Comparison of ENCODE assay signal across 8 cellular contexts in genomic region chr6:144063744-144064401, GRCh38. TPM values are rescaled to one million over a fixed set of nuclear protein-coding genes. Genes with fewer than 3 reads are reported as not detected.
DNase-seq lines count a peak whose midpoint lies in the region; ATAC-seq and TF ChIP-seq lines count a peak whose summit lies in the region.

No MANE protein-coding gene starts in this region.

- H3K4me1 ChIP-seq in DND-41 (ENCODE audit: insufficient read depth, low read length) = peaks cover 16% of the 10 kb centered on the region
- peaks cover 11% of the 10 kb centered on the region for H3K4me1 ChIP-seq in HUES6 (ENCODE audit: control insufficient read depth, insufficient read depth, low read length)
- H3K4me1 ChIP-seq in osteoblast (ENCODE audit: insufficient read depth, low read length) = peaks cover 4% of the 10 kb centered on the region
- H3K4me1 ChIP-seq in tibial artery = peaks cover 0 to 20% (median 10%) of the 10 kb centered on the region in 4 donors

- intact Hi-C loops in activated T-helper 2 cell treated with anti-CD3 and anti-CD28 coated beads, Interferon-gamma antibody, Interleukin-2, Interleukin-4, amounts not matched to agents 10 μg/mL and 5 μg/mL and 100 μg/mL, durations not matched to agents 14 hours and 24 hours and 36 hours (cut with micrococcal nuclease) = loop anchor here (1.0 to 10.0 kb wide), 6 partner anchors 9 to 329 kb away; partner anchors contain the start of genes SF3B5 and STX11
- intact Hi-C loops in tibial artery (cut with DNase I; ENCODE audit: low total_unique reads) = no loop called here

- no peak overlapping the region for H3K27ac ChIP-seq in DND-41 (ENCODE audit: low read length)
- H3K27ac ChIP-seq in HUES6 (ENCODE audit: low read depth, low read length) = no peak overlapping the region
- H3K27ac ChIP-seq in osteoblast (ENCODE audit: low read depth, low read length) = no peak overlapping the region
- peak overlapping the region; percentile 36 to 38 for H3K27ac ChIP-seq in tibial artery

- H2AFZ ChIP-seq in DND-41 (ENCODE audit: low read depth, low read length) (peak overlapping the region; percentile 7; the same call in 1 of the 2 replicates), osteoblast (ENCODE audit: low read length) (peak overlapping the region; percentile 68)

- H3K27me3 ChIP-seq in DND-41 (ENCODE audit: insufficient read depth, low read length, poor library complexity) (peaks cover 27% of the 10 kb centered on the region), HUES6 (ENCODE audit: control insufficient read depth, insufficient read depth, low read length) (peaks cover 87% of the 10 kb centered on the region), osteoblast (ENCODE audit: insufficient read depth, low read length) (peaks cover 81% of the 10 kb centered on the region), tibial artery (peaks cover 0 to 3% of the 10 kb centered on the region in 2 donors)

- H3K36me3 ChIP-seq in DND-41 (ENCODE audit: insufficient read depth, low read length) = no peaks in the 10 kb centered on the region
- no peaks in the 10 kb centered on the region for H3K36me3 ChIP-seq in HUES6 (ENCODE audit: control insufficient read depth, insufficient read depth, low read length)
- H3K36me3 ChIP-seq in osteoblast (ENCODE audit: insufficient read depth, low read length) = no peaks in the 10 kb centered on the region
- no peaks in the 10 kb centered on the region for H3K36me3 ChIP-seq in tibial artery

- TF ChIP-seq CTCF in DND-41 (IDR thresholded peaks at IDR 0.05; ENCODE audit: borderline replicate concordance, extremely low read depth, low read length, poor library complexity, severe bottlenecking) = no peak
- TF ChIP-seq CTCF in osteoblast (IDR thresholded peaks at IDR 0.05; ENCODE audit: extremely low read depth, low read depth, low read length) = no peak
- TF ChIP-seq CTCF in tibial artery (IDR thresholded peaks at IDR 0.05) = peak in 1 of 2 experiments; percentile 8

- peak overlapping the region; percentile 89 for H3K27ac Mint-ChIP-seq in activated T-helper 2 cell treated with anti-CD3 and anti-CD28 coated beads, Interferon-gamma antibody, Interleukin-2, Interleukin-4, amounts not matched to agents 10 μg/mL and 5 μg/mL and 100 μg/mL, durations not matched to agents 14 hours and 24 hours and 36 hours

- no peaks in the 10 kb centered on the region for H3K27me3 Mint-ChIP-seq in activated T-helper 2 cell treated with anti-CD3 and anti-CD28 coated beads, Interferon-gamma antibody, Interleukin-2, Interleukin-4, amounts not matched to agents 10 μg/mL and 5 μg/mL and 100 μg/mL, durations not matched to agents 14 hours and 24 hours and 36 hours (ENCODE audit: low read depth)

- DNase-seq in DND-41 (peak; percentile 53), RPMI8226 (peak; percentile 86), globus pallidus (ENCODE audit: low spot score) (peak; percentile 57), osteoblast (ENCODE audit: insufficient read length, low spot score, missing footprints) (peak; percentile 93), tibial artery (peak; percentile 84 to 89)
- peak; percentile 89 for DNase-seq in activated T-helper 2 cell treated with anti-CD3 and anti-CD28 coated beads, Interferon-gamma antibody, Interleukin-2, Interleukin-4, amounts not matched to agents 10 μg/mL and 5 μg/mL and 100 μg/mL, durations not matched to agents 14 hours and 24 hours and 36 hours (ENCODE audit: low spot score)

- H3K4me2 ChIP-seq in DND-41 (ENCODE audit: insufficient read depth, low read length) (peak overlapping the region; percentile 63), osteoblast (ENCODE audit: insufficient read depth, low read length) (peak overlapping the region; percentile 88)

- H3K9ac ChIP-seq in DND-41 (ENCODE audit: low read depth, low read length) (peak overlapping the region; percentile 31; the same call in 1 of the 2 replicates), HUES6 (ENCODE audit: low read length) (no peak overlapping the region)

- peaks cover 43% of the 10 kb centered on the region for H3K4me1 Mint-ChIP-seq in activated T-helper 2 cell treated with anti-CD3 and anti-CD28 coated beads, Interferon-gamma antibody, Interleukin-2, Interleukin-4, amounts not matched to agents 10 μg/mL and 5 μg/mL and 100 μg/mL, durations not matched to agents 14 hours and 24 hours and 36 hours (ENCODE audit: low read depth)

- peak overlapping the region; percentile 87 for H3K4me3 Mint-ChIP-seq in activated T-helper 2 cell treated with anti-CD3 and anti-CD28 coated beads, Interferon-gamma antibody, Interleukin-2, Interleukin-4, amounts not matched to agents 10 μg/mL and 5 μg/mL and 100 μg/mL, durations not matched to agents 14 hours and 24 hours and 36 hours (ENCODE audit: low read depth)

- H3K9me3 Mint-ChIP-seq in activated T-helper 2 cell treated with anti-CD3 and anti-CD28 coated beads, Interferon-gamma antibody, Interleukin-2, Interleukin-4, amounts not matched to agents 10 μg/mL and 5 μg/mL and 100 μg/mL, durations not matched to agents 14 hours and 24 hours and 36 hours = no peaks in the 10 kb centered on the region

- H3K36me3 Mint-ChIP-seq in activated T-helper 2 cell treated with anti-CD3 and anti-CD28 coated beads, Interferon-gamma antibody, Interleukin-2, Interleukin-4, amounts not matched to agents 10 μg/mL and 5 μg/mL and 100 μg/mL, durations not matched to agents 14 hours and 24 hours and 36 hours (ENCODE audit: low read depth) = no peaks in the 10 kb centered on the region

- H3K4me3 ChIP-seq in DND-41 (ENCODE audit: low read depth in 1 of 2, low read length in 2 of 2) (peak overlapping the region in 1 of 2 experiments; percentile 58; a peak in 2 of 4 replicates), HUES6 (ENCODE audit: low read depth, low read length) (peak overlapping the region; percentile 80), osteoblast (ENCODE audit: insufficient read depth, low read length) (peak overlapping the region; percentile 73), tibial artery (peak overlapping the region; percentile 62 to 83)

- no peaks in the 10 kb centered on the region for H3K79me2 ChIP-seq in DND-41 (ENCODE audit: insufficient read depth, low read length)
- H3K79me2 ChIP-seq in osteoblast (ENCODE audit: insufficient read depth, low read length) = no peaks in the 10 kb centered on the region

- ATAC-seq in DND-41 (ENCODE audit: insufficient read depth, low read depth) (peak; percentile 87), GM21515 (IDR thresholded peaks at IDR 0.05; ENCODE audit: unreplicated experiment) (peak; percentile 82)

- H4K20me1 ChIP-seq in DND-41 (ENCODE audit: insufficient read depth, low read length) (no peaks in the 10 kb centered on the region), osteoblast (ENCODE audit: insufficient read depth, low read length) (no peaks in the 10 kb centered on the region)

- H3K9me3 ChIP-seq in DND-41 (ENCODE audit: insufficient read depth, low read length, severe bottlenecking) (no peaks in the 10 kb centered on the region), HUES6 (ENCODE audit: control insufficient read depth, insufficient read depth, low read depth, low read length) (no peaks in the 10 kb centered on the region; the same call in 1 of the 2 replicates), osteoblast (ENCODE audit: low read depth, low read length) (no peaks in the 10 kb centered on the region), tibial artery (no peaks in the 10 kb centered on the region)

RNA-seq across cellular contexts. Expression of gene SF3B5, which starts 31.5 kb away (rescaled TPM):
- 207 and 208 TPM in 2 replicates for total RNA-seq in activated T-helper 2 cell treated with anti-CD3 and anti-CD28 coated beads, Interferon-gamma antibody, Interleukin-2, Interleukin-4, amounts not matched to agents 10 μg/mL and 5 μg/mL and 100 μg/mL, durations not matched to agents 14 hours and 24 hours and 36 hours
- total RNA-seq in osteoblast = 67.5 and 78.9 TPM in 2 replicates

RNA-seq across cellular contexts. Expression of gene PLAGL1, which starts 55.8 kb away (rescaled TPM):
- 15.1 and 15.7 TPM in 2 replicates for total RNA-seq in activated T-helper 2 cell treated with anti-CD3 and anti-CD28 coated beads, Interferon-gamma antibody, Interleukin-2, Interleukin-4, amounts not matched to agents 10 μg/mL and 5 μg/mL and 100 μg/mL, durations not matched to agents 14 hours and 24 hours and 36 hours
- total RNA-seq in osteoblast = 16.6 and 22.4 TPM in 2 replicates

Comparison
In these comparisons a context has a peak if more than half of its experiments do, and no peak if none do; other contexts are left out.
1. H3K27ac ChIP-seq: peak in tibial artery (2 of 2); none in DND-41 (single experiment), HUES6 (single experiment) and osteoblast (single experiment).
2. Peak in every context shown above with its lines, with median percentiles within 50 percentile points of each other: DNase-seq.